Comparison of ENCODE assay signal across 7 cellular contexts in genomic region chr2:20448246-20449046, GRCh38. TPM values are rescaled to one million over a fixed set of nuclear protein-coding genes. Genes with fewer than 3 reads are reported as not detected.
A peak's percentile ranks its signal among the peaks of the same experiment; 100 is the strongest.
DNase-seq lines count a peak whose midpoint lies in the region; ATAC-seq and TF ChIP-seq lines count a peak whose summit lies in the region.

No MANE protein-coding gene starts in this region.

- no peak for TF ChIP-seq CTCF in HEK293 (tag by site-specific recombination; IDR thresholded peaks at IDR 0.05)
- no peak for TF ChIP-seq CTCF in right atrium auricular region (IDR thresholded peaks at IDR 0.05)
- no peak for TF ChIP-seq CTCF in prostate gland (IDR thresholded peaks at IDR 0.05)

- H3K27me3 Mint-ChIP-seq in activated CD4-positive, alpha-beta memory T cell treated with anti-CD3 and anti-CD28 coated beads for 36 hours, result peaks cover 14% of the 10 kb centered on the region

- TF ChIP-seq POLR2A in prostate gland (IDR thresholded peaks at IDR 0.05), result no peak

- intact Hi-C loops in activated CD4-positive, alpha-beta memory T cell treated with anti-CD3 and anti-CD28 coated beads for 36 hours (cut with micrococcal nuclease), result no loop called here
- intact Hi-C loops in prostate gland (cut with DNase I), result no loop called here

- peaks cover 2% of the 10 kb centered on the region for H3K36me3 Mint-ChIP-seq in activated CD4-positive, alpha-beta memory T cell treated with anti-CD3 and anti-CD28 coated beads for 36 hours

- H3K27ac Mint-ChIP-seq in activated CD4-positive, alpha-beta memory T cell treated with anti-CD3 and anti-CD28 coated beads for 36 hours, result no peak overlapping the region

- DNase-seq in activated CD4-positive, alpha-beta memory T cell treated with anti-CD3 and anti-CD28 coated beads for 36 hours, result peak; percentile 9
- DNase-seq in right atrium auricular region (ENCODE audit: low spot score), result peak; percentile 59
- no peak for DNase-seq in prostate gland (ENCODE audit: low spot score)
- no peak for DNase-seq in SIG-M5 treated with dmso at 0.1 percent for 504 hours (lab: John Stamatoyannopoulos, UW; ENCODE audit: unreplicated experiment)
- DNase-seq in germinal center (ENCODE audit: low spot score), result no peak

- CTCF ChIA-PET in HEK293 (lab: Yijun Ruan, JAX), result interaction anchor here (0.5 to 7.6 kb wide), 8 partner anchors 8 to 211 kb away, joined by 3 to 85 read pairs (median 3); no protein-coding TSS in a partner anchor
- CTCF ChIA-PET in activated CD4-positive, alpha-beta memory T cell treated with anti-CD3 and anti-CD28 coated beads for 36 hours (lab: Charles Lee), result interaction anchor here (2.1 to 6.1 kb wide), 3 partner anchors 37 to 202 kb away, joined by 25 to 144 read pairs (median 34); partner anchors contain the start of gene HS1BP3

- H3K36me3 ChIP-seq in HEK293 (ENCODE audit: control insufficient read depth in 2 of 2, insufficient read depth in 1 of 2, low read length in 2 of 2) (peaks cover 0 to 11% of the 10 kb centered on the region in 2 experiments; a peak in 1 of 3 replicates), right atrium auricular region (peaks cover 29% of the 10 kb centered on the region), prostate gland (no peaks in the 10 kb centered on the region)

- POLR2A ChIA-PET in HEK293 (lab: Yijun Ruan, JAX), result interaction anchor here (0.6 to 7.6 kb wide), 30 partner anchors 9 to 207 kb away, joined by 3 to 150 read pairs (median 21); partner anchors contain the start of gene HS1BP3
- POLR2A ChIA-PET in activated CD4-positive, alpha-beta memory T cell treated with anti-CD3 and anti-CD28 coated beads for 36 hours (lab: Charles Lee), result interaction anchor here (1.8 to 2.9 kb wide), 4 partner anchors 9 to 201 kb away, joined by 6 to 35 read pairs (median 12); partner anchors contain the start of gene HS1BP3

- peak overlapping the region; percentile 90 for H3K4me3 ChIP-seq in HEK293 (ENCODE audit: low read depth, low read length)
- peak overlapping the region; percentile 92 to 95 for H3K4me3 ChIP-seq in right atrium auricular region
- peak overlapping the region; percentile 84 to 90 for H3K4me3 ChIP-seq in prostate gland

- H3K27ac ChIP-seq in HEK293 (ENCODE audit: extremely low read depth, low read depth, low read length), result peak overlapping the region; percentile 95; the same call in 1 of the 2 replicates
- H3K27ac ChIP-seq in right atrium auricular region, result peak overlapping the region; percentile 99
- peak overlapping the region; percentile 98 to 100 for H3K27ac ChIP-seq in prostate gland

- H3K4me1 ChIP-seq in HEK293 (ENCODE audit: control insufficient read depth, insufficient read depth, low read length) (peaks cover 9% of the 10 kb centered on the region), right atrium auricular region (peaks cover 0 to 50% of the 10 kb centered on the region in 2 donors), prostate gland (replicated peaks) (peaks cover 4% of the 10 kb centered on the region)

- no peak for ATAC-seq in GM18511 (IDR thresholded peaks at IDR 0.05; ENCODE audit: unreplicated experiment)

- peaks cover 10% of the 10 kb centered on the region for H3K4me1 Mint-ChIP-seq in activated CD4-positive, alpha-beta memory T cell treated with anti-CD3 and anti-CD28 coated beads for 36 hours (ENCODE audit: low read depth)

- H3K4me3 Mint-ChIP-seq in activated CD4-positive, alpha-beta memory T cell treated with anti-CD3 and anti-CD28 coated beads for 36 hours, result peak overlapping the region; percentile 76

- WGBS in prostate gland, result 8% methylated on average over 26 of the region's 27 CpGs

- H3K9me3 Mint-ChIP-seq in activated CD4-positive, alpha-beta memory T cell treated with anti-CD3 and anti-CD28 coated beads for 36 hours, result no peaks in the 10 kb centered on the region

- H3K27me3 ChIP-seq in right atrium auricular region (no peaks in the 10 kb centered on the region), prostate gland (replicated peaks; ENCODE audit: insufficient read depth) (no peaks in the 10 kb centered on the region)

- H3K9me3 ChIP-seq in HEK293 (ENCODE audit: control insufficient read depth, insufficient read depth, low read depth, low read length), result no peaks in the 10 kb centered on the region
- no peaks in the 10 kb centered on the region for H3K9me3 ChIP-seq in right atrium auricular region
- H3K9me3 ChIP-seq in prostate gland, result no peaks in the 10 kb centered on the region

TF ChIP-seq in HEK293, 187 proteins besides CTCF, POLR2A, EP300 and RAD21 (continues in another document):
- TF ChIP-seq ZNF561 (tag by site-specific recombination; IDR thresholded peaks at IDR 0.05; ENCODE audit: borderline replicate concordance), result no peak
- peak; percentile 41; the same call in 1 of the 2 replicates for TF ChIP-seq EGR2 (tag by site-specific recombination; IDR thresholded peaks at IDR 0.05; ENCODE audit: low read depth)
- peak; percentile 40; the same call in 1 of the 2 replicates for TF ChIP-seq ZFHX2 (tag by site-specific recombination; conservative IDR thresholded peaks at IDR 0.05)
- no peak for TF ChIP-seq REST (tag by site-specific recombination; IDR thresholded peaks at IDR 0.05)
- TF ChIP-seq GLIS2 (tag by site-specific recombination; IDR thresholded peaks at IDR 0.05), result 0 out of 2 replicates have a peak, but pooled peaks have one; percentile 9
- no peak for TF ChIP-seq ZNF747 (tag by site-specific recombination; IDR thresholded peaks at IDR 0.05)
- 0 out of 2 replicates have a peak, but pooled peaks have one; percentile 4 for TF ChIP-seq ZNF488 (tag by site-specific recombination; IDR thresholded peaks at IDR 0.05)
- TF ChIP-seq HIC1 (tag by site-specific recombination; IDR thresholded peaks at IDR 0.05), result no peak
- TF ChIP-seq ZNF341 (tag by site-specific recombination; IDR thresholded peaks at IDR 0.05; ENCODE audit: low read depth), result peak; percentile 88

RNA-seq across cellular contexts. Expression of gene RHOB, which starts 1.6 kb away (rescaled TPM):
- total RNA-seq in activated CD4-positive, alpha-beta memory T cell treated with anti-CD3 and anti-CD28 coated beads for 36 hours, result 10 to 100 TPM; 31.6 to 33.6 TPM
- total RNA-seq in right atrium auricular region (100 to 1,000 TPM; 471 to 664 TPM), prostate gland (100 to 1,000 TPM; 391 to 554 TPM)

Comparison
In these comparisons a context has a peak if more than half of its experiments do, and no peak if none do; other contexts are left out.
1. DNase-seq: peak in activated CD4-positive, alpha-beta memory T cell treated with anti-CD3 and anti-CD28 coated beads for 36 hours (single experiment) and right atrium auricular region (single experiment); none in prostate gland (single experiment), SIG-M5 treated with dmso at 0.1 percent for 504 hours (single experiment) and germinal center (single experiment).
2. RNA of gene RHOB, which starts 1.6 kb away (total RNA-seq): 471 to 664 TPM in right atrium auricular region and 391 to 554 TPM in prostate gland; 31.6 to 33.6 TPM in activated CD4-positive, alpha-beta memory T cell treated with anti-CD3 and anti-CD28 coated beads for 36 hours; every median in the first group is over 10 times any median in the second.
3. Peak in every context shown above with its lines, with median percentiles within 50 percentile points of each other: H3K27ac ChIP-seq and H3K4me3 ChIP-seq.